In the genomic region with DNA sequence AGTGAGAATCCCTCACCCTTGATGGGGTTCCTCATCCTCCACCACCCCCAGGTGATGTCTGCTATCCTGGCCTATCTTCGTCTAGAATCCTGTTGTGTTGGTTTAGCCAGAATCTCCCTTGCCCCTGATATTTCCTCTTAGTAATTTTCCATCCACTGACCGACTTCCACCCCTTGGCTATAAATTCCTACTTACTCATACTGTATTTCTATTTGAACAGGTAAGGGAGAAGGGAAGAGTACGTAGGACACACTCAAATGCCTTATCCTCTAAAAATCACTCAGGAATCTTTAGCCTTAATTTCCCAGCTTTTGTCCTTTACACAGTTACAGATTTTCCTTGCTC, we compare ENCODE assay signal across 8 cellular contexts. TPM values are rescaled to one million over a fixed set of nuclear protein-coding genes. Genes with fewer than 3 reads are reported as not detected.
DNase-seq lines count a peak whose midpoint lies in the region; ATAC-seq and TF ChIP-seq lines count a peak whose summit lies in the region.

No MANE protein-coding gene starts in this region.

- peaks cover 27% of the 10 kb centered on the region for H3K4me1 ChIP-seq in skeletal muscle satellite cell (ENCODE audit: control insufficient read depth, insufficient read depth, low read length)

- H3K9me3 ChIP-seq in WERI-Rb-1 (ENCODE audit: severe bottlenecking) (no peaks in the 10 kb centered on the region), skeletal muscle satellite cell (replicated peaks; ENCODE audit: low read length) (no peaks in the 10 kb centered on the region)

- H3K4me3 ChIP-seq in H7 (ENCODE audit: insufficient read depth, low read depth, low read length) (peak overlapping the region; percentile 81), WERI-Rb-1 (ENCODE audit: low read depth, low read length) (peak overlapping the region; percentile 90), fibroblast of villous mesenchyme (ENCODE audit: low read depth, low read length) (peak overlapping the region; percentile 61), skeletal muscle satellite cell (ENCODE audit: low read length) (peak overlapping the region; percentile 62)

- no peak for ATAC-seq in GM19467 (IDR thresholded peaks at IDR 0.05; ENCODE audit: unreplicated experiment)

- H3K27me3 ChIP-seq in H7 (ENCODE audit: control insufficient read depth, insufficient read depth, low read length) (no peaks in the 10 kb centered on the region; the same call in 1 of the 2 replicates), WERI-Rb-1 (ENCODE audit: insufficient read depth, low read depth, severe bottlenecking) (no peaks in the 10 kb centered on the region), skeletal muscle satellite cell (ENCODE audit: control insufficient read depth, insufficient read depth, low read length) (no peaks in the 10 kb centered on the region)

- H3K36me3 ChIP-seq in H7 (replicated peaks; ENCODE audit: control insufficient read depth, insufficient read depth, low read length) (no peaks in the 10 kb centered on the region), WERI-Rb-1 (peaks cover 20% of the 10 kb centered on the region), skeletal muscle satellite cell (ENCODE audit: insufficient read depth, low read length) (peaks cover 11% of the 10 kb centered on the region)

- DNase-seq in H7 (no peak), WERI-Rb-1 (no peak), fibroblast of villous mesenchyme (ENCODE audit: low read depth) (no peak), NCI-H748 (lab: John Stamatoyannopoulos, UW; ENCODE audit: unreplicated experiment) (no peak), NCI-H2081 treated with DMSO at 0.1 percent for 48 hours (lab: John Stamatoyannopoulos, UW) (no peak), NCI-H1436 treated with DMSO at 0.1 percent for 48 hours (lab: John Stamatoyannopoulos, UW) (no peak)

- peak overlapping the region; percentile 64 for H3K9ac ChIP-seq in skeletal muscle satellite cell (ENCODE audit: low read depth, low read length)

- peak overlapping the region; percentile 80 for H3K4me2 ChIP-seq in skeletal muscle satellite cell (ENCODE audit: low read length)

- peak overlapping the region; percentile 32 for H3K27ac ChIP-seq in WERI-Rb-1

- TF ChIP-seq CTCF in WERI-Rb-1 (IDR thresholded peaks at IDR 0.05; ENCODE audit: low read depth, low read length) (no peak), fibroblast of villous mesenchyme (IDR thresholded peaks at IDR 0.05; ENCODE audit: insufficient read depth, low read depth, low read length) (no peak)

RNA-seq across cellular contexts. Expression of gene TFG, which starts 0.7 kb away (rescaled TPM):
- 66.4 and 70.9 TPM in 2 replicates for total RNA-seq in H7 (2014; rRNA removed; shearing (Covaris generic))
- 88.6 and 127 TPM in 2 replicates for total RNA-seq in fibroblast of villous mesenchyme
- total RNA-seq in skeletal muscle satellite cell (2012; rRNA removed): 87.7 and 114 TPM in 2 replicates
